Comparison of ENCODE assay signal across 13 cellular contexts in the genomic region with DNA sequence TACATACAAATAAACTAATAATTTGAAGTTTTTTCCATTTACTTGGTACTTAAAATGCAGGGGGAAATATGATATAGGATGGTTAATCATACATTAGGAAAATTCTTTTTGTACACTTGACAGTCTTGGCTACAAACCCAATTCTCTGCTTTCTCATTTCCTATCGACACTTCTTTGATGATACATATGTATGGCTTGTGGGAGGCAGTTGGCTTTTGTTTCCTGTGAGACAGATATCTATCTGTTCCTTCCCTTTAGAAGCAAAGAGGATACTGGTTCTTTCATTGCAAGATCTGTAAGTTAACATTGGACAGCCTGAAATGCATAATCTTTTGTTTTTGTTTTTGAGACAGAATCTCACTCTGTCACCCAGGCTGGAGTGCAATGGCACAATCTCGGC. TPM values are rescaled to one million over a fixed set of nuclear protein-coding genes. Genes with fewer than 3 reads are reported as not detected.
DNase-seq lines count a peak whose midpoint lies in the region; ATAC-seq and TF ChIP-seq lines count a peak whose summit lies in the region.
"Had no signal": no experiment of that assay in that cellular context is flagged by ENCODE, and none has a peak within 500 bp of the region (broad histone marks: within the 10 kb centered on the region; RNA-seq: fewer than 3 reads in every experiment).

No MANE protein-coding gene starts in this region.

- peak overlapping the region; percentile 90 for H3K27ac Mint-ChIP-seq in activated naive CD4-positive, alpha-beta T cell treated with anti-CD3 and anti-CD28 coated beads, Interleukin-2, amount 10 ng/mL, durations not matched to agents 7 days and 5 days
- H3K27ac Mint-ChIP-seq in naive thymus-derived CD4-positive, alpha-beta T cell, result peak overlapping the region in 6 of 9 donors; percentile 15 to 88 (median 45)
- H3K27ac Mint-ChIP-seq: stimulated activated naive B cell treated with anti-CD40 and anti-IgM and Interleukin-4, amounts not matched to agents 10 μg/mL and 1 μg/mL and 100 μg/mL, for 72 hours had no signal

- H3K9me3 ChIP-seq in WERI-Rb-1 (ENCODE audit: severe bottlenecking), result no peaks in the 10 kb centered on the region
- no peaks in the 10 kb centered on the region for H3K9me3 ChIP-seq in naive thymus-derived CD4-positive, alpha-beta T cell (ENCODE audit: control insufficient read depth in 2 of 3, low read length in 3 of 3)
- H3K9me3 ChIP-seq in HAP-1, result no peaks in the 10 kb centered on the region
- H3K9me3 ChIP-seq: SJCRH30 had no signal

- peaks cover 4 to 14% of the 10 kb centered on the region in 2 donors for H3K4me1 ChIP-seq in naive thymus-derived CD4-positive, alpha-beta T cell (ENCODE audit: control insufficient read depth in 2 of 2, insufficient read depth in 2 of 2, low read length in 2 of 2)
- H3K4me1 ChIP-seq in HAP-1, result no peaks in the 10 kb centered on the region
- H3K4me1 ChIP-seq: parathyroid adenoma, SJCRH30 had no signal

- peak; percentile 43 for DNase-seq in activated naive CD4-positive, alpha-beta T cell treated with anti-CD3 and anti-CD28 coated beads, Interleukin-2, amount 10 ng/mL, durations not matched to agents 7 days and 5 days
- no peak for DNase-seq in activated naive CD4-positive, alpha-beta T cell treated with anti-CD3 and anti-CD28 coated beads, Interleukin-2, amount 50 U/mL, for 16 hours
- DNase-seq in KBM-7, result peak; percentile 43
- no peak for DNase-seq in WERI-Rb-1
- peak in 6 of 9 donors; percentile 1 to 55 (median 30) for DNase-seq in naive thymus-derived CD4-positive, alpha-beta T cell
- DNase-seq in G401 (ENCODE audit: low spot score), result no peak
- DNase-seq in HAP-1 (ENCODE audit: low spot score in 2 of 2), result no peak
- DNase-seq: cerebellar nuclear complex; SJCRH30; stimulated activated naive B cell treated with anti-CD40 and anti-IgM and Interleukin-4, amounts not matched to agents 10 μg/mL and 1 μg/mL and 100 μg/mL, for 72 hours had no signal

- no peaks in the 10 kb centered on the region for H3K27me3 ChIP-seq in WERI-Rb-1 (ENCODE audit: insufficient read depth, low read depth, severe bottlenecking)
- H3K27me3 ChIP-seq in naive thymus-derived CD4-positive, alpha-beta T cell (ENCODE audit: control insufficient read depth in 2 of 2, insufficient read depth in 2 of 2, low read length in 2 of 2), result no peaks in the 10 kb centered on the region
- no peaks in the 10 kb centered on the region for H3K27me3 ChIP-seq in HAP-1 (ENCODE audit: low read depth)
- H3K27me3 ChIP-seq: SJCRH30 had no signal

- CTCF ChIA-PET in activated naive CD4-positive, alpha-beta T cell treated with anti-CD3 and anti-CD28 coated beads, Interleukin-2, amount 10 ng/mL, durations not matched to agents 7 days and 5 days (lab: Charles Lee), result no interaction called here
- CTCF ChIA-PET in naive thymus-derived CD4-positive, alpha-beta T cell (lab: Charles Lee), result no interaction called here

- H3K4me3 ChIP-seq in WERI-Rb-1 (ENCODE audit: low read depth, low read length) (no peak overlapping the region), HAP-1 (no peak overlapping the region)
- no peak overlapping the region for H3K4me3 ChIP-seq in naive thymus-derived CD4-positive, alpha-beta T cell (ENCODE audit: low read length)
- H3K4me3 ChIP-seq: SJCRH30, skin epidermis had no signal

- H3K36me3 Mint-ChIP-seq in activated naive CD4-positive, alpha-beta T cell treated with anti-CD3 and anti-CD28 coated beads, Interleukin-2, amount 10 ng/mL, durations not matched to agents 7 days and 5 days, result peaks cover 40% of the 10 kb centered on the region
- H3K36me3 Mint-ChIP-seq in naive thymus-derived CD4-positive, alpha-beta T cell, result peaks cover 0 to 34% (median 30%) of the 10 kb centered on the region in 5 donors

- H3K27me3 Mint-ChIP-seq in activated naive CD4-positive, alpha-beta T cell treated with anti-CD3 and anti-CD28 coated beads, Interleukin-2, amount 10 ng/mL, durations not matched to agents 7 days and 5 days, result no peaks in the 10 kb centered on the region
- no peaks in the 10 kb centered on the region for H3K27me3 Mint-ChIP-seq in naive thymus-derived CD4-positive, alpha-beta T cell
- H3K27me3 Mint-ChIP-seq: stimulated activated naive B cell treated with anti-CD40 and anti-IgM and Interleukin-4, amounts not matched to agents 10 μg/mL and 1 μg/mL and 100 μg/mL, for 72 hours had no signal

- peak; percentile 49 for ATAC-seq in naive thymus-derived CD4-positive, alpha-beta T cell
- no peak for ATAC-seq in GM19463 (IDR thresholded peaks at IDR 0.05; ENCODE audit: unreplicated experiment)
- ATAC-seq: stimulated activated naive B cell treated with anti-CD40 and anti-IgM and Interleukin-4, amounts not matched to agents 10 μg/mL and 1 μg/mL and 100 μg/mL, for 72 hours had no signal

- intact Hi-C loops in naive thymus-derived CD4-positive, alpha-beta T cell (cut with micrococcal nuclease), result loop anchor here in 1 of 2 donors (10.0 kb wide), 1 partner anchor 55 kb away; no protein-coding TSS in a partner anchor

- in situ Hi-C loops in KBM-7 (cut with MboI; ENCODE audit: low pct_unique_long_range_greater_than_20kb, low sequenced_read_pairs), result no loop called here
- in situ Hi-C loops in G401 (cut with HindIII; ENCODE audit: low sequenced_read_pairs), result no loop called here
- in situ Hi-C loops in HAP-1 (cut with MboI; ENCODE audit: low sequenced_read_pairs), result no loop called here

- TF ChIP-seq CTCF in WERI-Rb-1 (IDR thresholded peaks at IDR 0.05; ENCODE audit: low read depth, low read length), result no peak

- H3K27ac ChIP-seq in WERI-Rb-1, result peak overlapping the region; percentile 35
- no peak overlapping the region for H3K27ac ChIP-seq in naive thymus-derived CD4-positive, alpha-beta T cell (ENCODE audit: low read depth, low read length)
- H3K27ac ChIP-seq: parathyroid adenoma, SJCRH30, skin epidermis had no signal

- peak overlapping the region; percentile 44 for H3K4me3 Mint-ChIP-seq in activated naive CD4-positive, alpha-beta T cell treated with anti-CD3 and anti-CD28 coated beads, Interleukin-2, amount 10 ng/mL, durations not matched to agents 7 days and 5 days
- H3K4me3 Mint-ChIP-seq in naive thymus-derived CD4-positive, alpha-beta T cell, result peak overlapping the region; percentile 13 to 59 (median 42)
- H3K4me3 Mint-ChIP-seq: stimulated activated naive B cell treated with anti-CD40 and anti-IgM and Interleukin-4, amounts not matched to agents 10 μg/mL and 1 μg/mL and 100 μg/mL, for 72 hours had no signal

- POLR2A ChIA-PET in naive thymus-derived CD4-positive, alpha-beta T cell (lab: Charles Lee), result no interaction called here

- peaks cover 40% of the 10 kb centered on the region for H3K4me1 Mint-ChIP-seq in activated naive CD4-positive, alpha-beta T cell treated with anti-CD3 and anti-CD28 coated beads, Interleukin-2, amount 10 ng/mL, durations not matched to agents 7 days and 5 days
- peaks cover 14 to 43% (median 38%) of the 10 kb centered on the region in 7 donors for H3K4me1 Mint-ChIP-seq in naive thymus-derived CD4-positive, alpha-beta T cell

- H3K9me3 Mint-ChIP-seq in activated naive CD4-positive, alpha-beta T cell treated with anti-CD3 and anti-CD28 coated beads, Interleukin-2, amount 10 ng/mL, durations not matched to agents 7 days and 5 days, result no peaks in the 10 kb centered on the region
- peaks cover 0 to 5% (median 0%) of the 10 kb centered on the region in 11 donors for H3K9me3 Mint-ChIP-seq in naive thymus-derived CD4-positive, alpha-beta T cell
- H3K9me3 Mint-ChIP-seq: stimulated activated naive B cell treated with anti-CD40 and anti-IgM and Interleukin-4, amounts not matched to agents 10 μg/mL and 1 μg/mL and 100 μg/mL, for 72 hours had no signal

- H3K36me3 ChIP-seq in WERI-Rb-1, result peaks cover 28% of the 10 kb centered on the region
- H3K36me3 ChIP-seq in naive thymus-derived CD4-positive, alpha-beta T cell (ENCODE audit: control insufficient read depth in 2 of 3, insufficient read depth in 3 of 3, low read length in 3 of 3), result peaks cover 0 to 5% (median 0%) of the 10 kb centered on the region in 3 experiments
- peaks cover 23% of the 10 kb centered on the region for H3K36me3 ChIP-seq in HAP-1 (replicated peaks)

RNA-seq across cellular contexts. Expression of gene ADORA2A, which starts 47.9 kb away (rescaled TPM):
- 10 to 100 TPM; 22.5 to 43.7 (median 33.4) TPM for total RNA-seq in naive thymus-derived CD4-positive, alpha-beta T cell
- 100 to 1,000 TPM in 1 of 2 donors, 10 to 100 TPM in 1; 79.5 to 127 TPM for polyA plus RNA-seq in naive thymus-derived CD4-positive, alpha-beta T cell
- 1.1 and 1.2 TPM in 2 replicates for total RNA-seq in G401 (2014; rRNA removed; shearing (Covaris generic))

Comparison
In these comparisons a context has a peak if more than half of its experiments do, and no peak if none do; other contexts are left out.
1. DNase-seq: peak in activated naive CD4-positive, alpha-beta T cell treated with anti-CD3 and anti-CD28 coated beads, Interleukin-2, amount 10 ng/mL, durations not matched to agents 7 days and 5 days (single experiment), KBM-7 (single experiment) and naive thymus-derived CD4-positive, alpha-beta T cell (6 of 9); none in activated naive CD4-positive, alpha-beta T cell treated with anti-CD3 and anti-CD28 coated beads, Interleukin-2, amount 50 U/mL, for 16 hours (single experiment), WERI-Rb-1 (single experiment), G401 (single experiment) and HAP-1 (0 of 2).
2. RNA of gene ADORA2A, which starts 47.9 kb away (total RNA-seq): 22.5 to 43.7 TPM in naive thymus-derived CD4-positive, alpha-beta T cell; 1.1 to 1.2 TPM in G401; every median in the first group is over 10 times any median in the second.